Comparison of ENCODE assay signal across 25 cellular contexts in the genomic region with DNA sequence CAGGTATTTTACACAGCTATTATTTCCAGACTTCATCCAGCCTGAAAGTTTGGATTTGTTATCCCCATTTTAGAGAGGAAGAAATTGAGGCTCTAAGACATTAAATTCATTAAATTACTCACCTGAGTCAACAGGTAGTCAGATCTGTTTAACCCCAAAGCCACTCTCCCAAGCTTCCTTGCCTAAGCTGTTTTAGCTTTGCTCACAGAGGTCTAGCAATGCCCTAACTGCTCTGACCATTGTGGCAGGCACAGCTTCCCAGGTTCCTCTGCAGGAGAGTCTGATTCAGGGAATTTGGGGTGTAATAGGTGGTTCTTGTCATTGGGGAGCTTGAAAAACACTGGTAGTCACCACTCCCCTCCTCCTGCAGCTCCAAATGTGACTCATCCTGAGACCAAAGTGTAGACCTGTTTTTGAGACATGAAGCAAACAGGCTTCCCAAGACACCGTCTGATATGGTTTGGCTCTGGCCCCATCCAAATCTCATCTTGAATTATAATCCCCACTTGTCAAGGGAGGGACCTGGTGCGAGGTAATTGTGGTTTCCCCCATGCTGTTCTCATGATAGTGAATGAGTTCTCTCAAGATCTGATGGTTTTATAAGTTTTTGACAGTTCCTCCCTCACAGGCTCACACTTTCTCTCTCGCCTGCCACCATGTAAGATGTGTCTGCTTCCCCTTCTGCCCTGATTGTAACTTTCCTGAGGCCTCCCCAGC.
DNase-seq lines count a peak whose midpoint lies in the region; ATAC-seq, FAIRE-seq and TF ChIP-seq lines count a peak whose summit lies in the region.
"Had no signal": no experiment of that assay in that cellular context is flagged by ENCODE, and none has a peak within 500 bp of the region (broad histone marks: within the 10 kb centered on the region; RNA-seq: fewer than 3 reads in every experiment).

No MANE protein-coding gene starts in this region.

- 31% methylated on average over 3 of the region's 3 CpGs for WGBS in GM12878 (ENCODE audit: insufficient coverage, insufficient replicate concordance, low lambda C conversion rate, missing lambda C conversion rate)

- no peak for TF ChIP-seq EP300 in GM12878 (IDR thresholded peaks at IDR 0.05; ENCODE audit: borderline replicate concordance in 1 of 2, control insufficient read depth in 1 of 2, low read depth in 2 of 2, low read length in 2 of 2)

- no peak overlapping the region for H3K27ac ChIP-seq in GM12878 (ENCODE audit: control insufficient read depth, insufficient read depth)
- H3K27ac ChIP-seq: ascending aorta, coronary artery, neutrophil, right atrium auricular region, SK-N-MC had no signal

- no peak overlapping the region for H3K4me2 ChIP-seq in GM12878 (ENCODE audit: control insufficient read depth, insufficient read depth)

- SMC1A ChIA-PET in GM12878 (lab: Charles Lee; ENCODE audit: uncharacterized antibody, unreplicated experiment): interaction anchor here (0.6 to 8.4 kb wide), 10 partner anchors 10 to 138 kb away, joined by 3 to 125 read pairs (median 4); no protein-coding TSS in a partner anchor

- ATAC-seq in GM12878 (no peak), HG03571 (IDR thresholded peaks at IDR 0.05; ENCODE audit: unreplicated experiment) (no peak)
- ATAC-seq: left ventricle myocardium superior; Panc1; stimulated activated naive B cell treated with anti-CD40 and anti-IgM and Interleukin-4, amounts not matched to agents 10 μg/mL and 1 μg/mL and 100 μg/mL, for 72 hours had no signal

- no peak overlapping the region for H2AFZ ChIP-seq in GM12878 (ENCODE audit: control insufficient read depth, low read depth, low read length)

- no peaks in the 10 kb centered on the region for H4K20me1 ChIP-seq in GM12878 (ENCODE audit: control insufficient read depth, insufficient read depth)

- H3K4me3 ChIP-seq in GM12878: no peak overlapping the region
- H3K4me3 ChIP-seq: ascending aorta, coronary artery, right atrium auricular region, SK-N-MC had no signal

- no peaks in the 10 kb centered on the region for H3K27me3 ChIP-seq in GM12878 (replicated peaks in 1 of 2; ENCODE audit: control insufficient read depth in 2 of 2, insufficient read depth in 2 of 2, low read length in 1 of 2)
- H3K27me3 ChIP-seq: ascending aorta, neutrophil, right atrium auricular region had no signal

- H3K4me1 ChIP-seq in GM12878 (ENCODE audit: control insufficient read depth, insufficient read depth, low read length): peaks cover 23% of the 10 kb centered on the region
- H3K4me1 ChIP-seq: ascending aorta, right atrium auricular region had no signal

- intact Hi-C loops in GM12878 (cut with micrococcal nuclease; ENCODE audit: unreplicated experiment): no loop called here

- no peak for TF ChIP-seq POLR2A in GM12878 (IDR thresholded peaks at IDR 0.05; ENCODE audit: low read depth, low read length)

- FAIRE-seq in GM12878 (lab: Jason Lieb, UNC): no peak
- FAIRE-seq: endothelial cell of umbilical vein had no signal

- peaks cover 8% of the 10 kb centered on the region; the same call in 2 of the 3 replicates for H3K9me3 ChIP-seq in GM12878 (replicated peaks; ENCODE audit: control insufficient read depth, insufficient read depth, low read length)
- H3K9me3 ChIP-seq: ascending aorta, neutrophil, right atrium auricular region had no signal

- peak; percentile 1 for DNase-seq in EH (ENCODE audit: low read depth)
- peak; percentile 17 for DNase-seq in MV-4-11 (lab: John Stamatoyannopoulos, UW)
- DNase-seq in GM12878 (ENCODE audit: low read depth, low spot score): no peak
- peak; percentile 45 for DNase-seq in myocyte (ENCODE audit: low read depth)
- no peak for DNase-seq in GOT3 (lab: John Stamatoyannopoulos, UW)
- no peak for DNase-seq in ureter (ENCODE audit: low spot score)
- no peak for DNase-seq in GM19238 (ENCODE audit: insufficient read length, low spot score)
- DNase-seq: activated CD4-positive, alpha-beta T cell treated with anti-CD3 and anti-CD28 coated beads for 1 hour; activated gamma-delta T cell treated with Interleukin-2 at 50 U/mL for 16 hours; COR-L47; Karpas-422; left ventricle myocardium superior; NCI-H1417 treated with DMSO at 0.1 percent for 48 hours; NCI-H82; stimulated activated CD4-positive, alpha-beta T cell treated with anti-CD3 and anti-CD28 coated beads, Interleukin-15, amount 100 ng/mL, for 24 hours; stimulated activated naive B cell treated with anti-CD40 and anti-IgM and Interleukin-4, amounts not matched to agents 10 μg/mL and 1 μg/mL and 100 μg/mL, for 72 hours; T-helper 9 cell had no signal

- CTCF ChIA-PET in GM12878 (lab: Yijun Ruan, JAX): interaction anchor here (0.8 to 3.2 kb wide), 5 partner anchors 9 to 65 kb away, joined by 3 to 19 read pairs (median 3); no protein-coding TSS in a partner anchor

- H3K36me3 ChIP-seq in GM12878 (ENCODE audit: control insufficient read depth in 2 of 2, insufficient read depth in 2 of 2, low read length in 1 of 2): no peaks in the 10 kb centered on the region
- H3K36me3 ChIP-seq: ascending aorta, neutrophil, right atrium auricular region had no signal

- in situ Hi-C loops in GM12878 (cut with MboI): no loop called here

- H3K9ac ChIP-seq in GM12878 (ENCODE audit: control insufficient read depth, insufficient read depth, low read length): no peak overlapping the region

- no peak for TF ChIP-seq CTCF in GM12878 (IDR thresholded peaks at IDR 0.05 in 2 of 3, conservative IDR thresholded peaks at IDR 0.05 in 1 of 3; ENCODE audit: control insufficient read depth in 2 of 3, extremely low read depth in 1 of 3, insufficient read depth in 1 of 3, low read depth in 3 of 3, low read length in 3 of 3)

- POLR2A ChIA-PET in GM12878 (lab: Charles Lee): interaction anchor here (1.3 to 4.6 kb wide), 3 partner anchors 18 to 288 kb away, joined by 3 to 22 read pairs (median 12); no protein-coding TSS in a partner anchor

- no peaks in the 10 kb centered on the region for H3K79me2 ChIP-seq in GM12878 (ENCODE audit: control insufficient read depth, insufficient read depth, low read length)

- RAD21 ChIA-PET in GM12878 (lab: Charles Lee; ENCODE audit: unreplicated experiment): interaction anchor here (0.6 to 1.1 kb wide), 3 partner anchors 39 to 1643 kb away, joined by 4 to 13 read pairs (median 5); a partner anchor contains a TSS

- BruUV-seq in GM12878 (replicated peaks; lab: Mats Ljungman, UMichigan): no TSS peak

- TF ChIP-seq RAD21 in GM12878 (IDR thresholded peaks at IDR 0.05; ENCODE audit: insufficient read depth, low read depth, low read length): no peak

TF ChIP-seq in GM12878, 131 proteins besides CTCF, POLR2A, EP300 and RAD21:
- TF ChIP-seq, protein P1, sequence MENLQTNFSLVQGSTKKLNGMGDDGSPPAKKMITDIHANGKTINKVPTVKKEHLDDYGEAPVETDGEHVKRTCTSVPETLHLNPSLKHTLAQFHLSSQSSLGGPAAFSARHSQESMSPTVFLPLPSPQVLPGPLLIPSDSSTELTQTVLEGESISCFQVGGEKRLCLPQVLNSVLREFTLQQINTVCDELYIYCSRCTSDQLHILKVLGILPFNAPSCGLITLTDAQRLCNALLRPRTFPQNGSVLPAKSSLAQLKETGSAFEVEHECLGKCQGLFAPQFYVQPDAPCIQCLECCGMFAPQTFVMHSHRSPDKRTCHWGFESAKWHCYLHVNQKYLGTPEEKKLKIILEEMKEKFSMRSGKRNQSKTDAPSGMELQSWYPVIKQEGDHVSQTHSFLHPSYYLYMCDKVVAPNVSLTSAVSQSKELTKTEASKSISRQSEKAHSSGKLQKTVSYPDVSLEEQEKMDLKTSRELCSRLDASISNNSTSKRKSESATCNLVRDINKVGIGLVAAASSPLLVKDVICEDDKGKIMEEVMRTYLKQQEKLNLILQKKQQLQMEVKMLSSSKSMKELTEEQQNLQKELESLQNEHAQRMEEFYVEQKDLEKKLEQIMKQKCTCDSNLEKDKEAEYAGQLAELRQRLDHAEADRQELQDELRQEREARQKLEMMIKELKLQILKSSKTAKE (IDR thresholded peaks at IDR 0.05; ENCODE audit: low read depth, poor library complexity, severe bottlenecking): peak; percentile 21
- TF ChIP-seq BHLHE40 (IDR thresholded peaks at IDR 0.05; ENCODE audit: borderline replicate concordance in 1 of 2, low read depth in 2 of 2, low read length in 1 of 2): no peak

Comparison
In these comparisons a context has a peak if more than half of its experiments do, and no peak if none do; other contexts are left out.
1. DNase-seq: peak in EH (single experiment), MV-4-11 (single experiment) and myocyte (single experiment); none in GM12878 (single experiment), GOT3 (single experiment), ureter (single experiment) and GM19238 (single experiment).